ENCODE assay signal across 1 cellular context in the genomic region with DNA sequence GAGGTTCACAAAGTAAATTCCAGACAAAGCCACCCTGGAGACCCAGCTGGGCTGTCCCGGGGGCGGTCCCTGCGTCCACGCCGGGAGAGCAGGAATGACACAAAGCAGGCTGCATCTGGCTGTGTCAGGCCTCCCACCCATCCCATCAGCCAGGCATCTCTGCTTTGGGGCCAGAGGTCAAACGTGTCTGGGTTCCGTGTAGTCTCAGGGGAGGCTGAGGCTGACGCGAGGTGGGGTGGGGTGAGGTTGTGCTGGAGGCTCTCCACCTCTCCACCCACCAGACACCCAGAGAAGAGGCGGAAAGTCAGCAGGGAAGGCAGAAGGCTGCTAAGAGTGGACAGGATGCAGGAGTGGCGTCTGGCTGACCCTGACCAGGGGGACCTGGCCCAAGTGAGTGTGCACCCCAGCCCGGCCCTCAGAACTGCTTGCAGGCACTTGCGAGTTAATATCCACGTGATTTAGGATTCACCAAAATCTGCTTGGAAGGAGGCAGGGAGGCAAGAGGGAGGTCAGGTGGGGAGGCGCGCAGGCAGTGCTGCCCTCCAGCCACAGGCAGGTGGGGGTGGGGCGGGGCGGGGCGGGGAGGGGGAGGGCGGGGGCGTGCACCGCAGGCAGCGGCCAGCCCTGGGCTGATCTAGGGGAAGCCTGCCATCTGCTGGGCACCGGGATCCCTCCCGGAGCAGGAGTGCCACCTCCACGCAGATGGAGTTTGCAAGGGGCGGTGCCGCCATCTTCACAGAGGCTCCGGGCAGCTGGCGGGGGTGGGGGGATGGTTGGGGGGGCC.
TF ChIP-seq lines count a peak whose summit lies in the region.

No MANE protein-coding gene starts in this region.

TF ChIP-seq in HepG2, 621 proteins besides CTCF, POLR2A, EP300 and RAD21 (continued from another document and continues in another):
- TF ChIP-seq ZBTB26 (CRISPR knock-in tag; IDR thresholded peaks at IDR 0.05; ENCODE audit: borderline replicate concordance) (no peak; the same call in 1 of the 2 replicates), MTF2 (CRISPR knock-in tag; IDR thresholded peaks at IDR 0.05; ENCODE audit: borderline replicate concordance) (no peak), ZNF710 (CRISPR knock-in tag; IDR thresholded peaks at IDR 0.05; ENCODE audit: borderline replicate concordance) (peak; percentile 16; the same call in 1 of the 2 replicates), NR2F2 (IDR thresholded peaks at IDR 0.05; ENCODE audit: borderline replicate concordance, low read depth) (no peak), KLF13 (CRISPR knock-in tag; IDR thresholded peaks at IDR 0.05) (no peak), KDM6A (CRISPR knock-in tag; IDR thresholded peaks at IDR 0.05; ENCODE audit: low read depth) (no peak), NR2C2 (CRISPR knock-in tag; IDR thresholded peaks at IDR 0.05; ENCODE audit: borderline replicate concordance) (peak; percentile 20; the same call in 1 of the 2 replicates), ZFX (CRISPR knock-in tag; IDR thresholded peaks at IDR 0.05; ENCODE audit: low read depth) (no peak), NR3C1 (CRISPR knock-in tag; IDR thresholded peaks at IDR 0.05) (no peak), KLF16 (CRISPR knock-in tag; IDR thresholded peaks at IDR 0.05) (0 out of 4 replicates have a peak, but pooled peaks of 1 of the 2 experiments have one; percentile 10), ZNF746 (CRISPR knock-in tag; IDR thresholded peaks at IDR 0.05) (no peak), RARG (CRISPR knock-in tag; IDR thresholded peaks at IDR 0.05; ENCODE audit: low read depth) (no peak), MIER2 (CRISPR knock-in tag; IDR thresholded peaks at IDR 0.05) (no peak), CEBPG (CRISPR knock-in tag; IDR thresholded peaks at IDR 0.05) (no peak), RAD51 (IDR thresholded peaks at IDR 0.05; ENCODE audit: borderline replicate concordance) (no peak), PHB2 (IDR thresholded peaks at IDR 0.05; ENCODE audit: partially characterized antibody) (no peak), ZNF205 (CRISPR knock-in tag; IDR thresholded peaks at IDR 0.05) (no peak), DRAP1 (CRISPR knock-in tag; IDR thresholded peaks at IDR 0.05) (no peak), MEIS1 (CRISPR knock-in tag; IDR thresholded peaks at IDR 0.05; ENCODE audit: borderline replicate concordance) (no peak), RORA (CRISPR knock-in tag; IDR thresholded peaks at IDR 0.05) (no peak), ATRX (CRISPR knock-in tag; IDR thresholded peaks at IDR 0.05; ENCODE audit: borderline replicate concordance) (no peak), ZBTB39 (CRISPR knock-in tag; IDR thresholded peaks at IDR 0.05) (no peak), ZNF225 (CRISPR knock-in tag; IDR thresholded peaks at IDR 0.05) (no peak), CBX1 (IDR thresholded peaks at IDR 0.05; ENCODE audit: low read depth) (no peak), HNRNPLL (IDR thresholded peaks at IDR 0.05; ENCODE audit: low read depth, low read length, poor library complexity, severe bottlenecking) (no peak), MAZ (IDR thresholded peaks at IDR 0.05; ENCODE audit: borderline replicate concordance, low read depth, low read length) (peak; percentile 81), MAZ (CRISPR knock-in tag; IDR thresholded peaks at IDR 0.05; ENCODE audit: low read depth) (no peak; the same call in 1 of the 2 replicates), ZSCAN9 (CRISPR knock-in tag; IDR thresholded peaks at IDR 0.05; ENCODE audit: borderline replicate concordance) (0 out of 2 replicates have a peak, but pooled peaks have one; percentile 6), SATB2 (CRISPR knock-in tag; IDR thresholded peaks at IDR 0.05) (no peak), EED (CRISPR knock-in tag; IDR thresholded peaks at IDR 0.05) (no peak), GRHL1 (CRISPR knock-in tag; conservative IDR thresholded peaks at IDR 0.05) (no peak), POGZ (CRISPR knock-in tag; IDR thresholded peaks at IDR 0.05) (no peak; the same call in 1 of the 2 replicates), NFE2L2 (IDR thresholded peaks at IDR 0.05; ENCODE audit: low read length) (no peak), SMARCC2 (IDR thresholded peaks at IDR 0.05) (no peak), NBN (conservative IDR thresholded peaks at IDR 0.05) (no peak), TSC22D2 (CRISPR knock-in tag; IDR thresholded peaks at IDR 0.05; ENCODE audit: borderline replicate concordance) (0 out of 2 replicates have a peak, but pooled peaks have one; percentile 70), NFAT5 (CRISPR knock-in tag; IDR thresholded peaks at IDR 0.05) (no peak), MLLT10 (CRISPR knock-in tag; IDR thresholded peaks at IDR 0.05) (no peak), ZNF782 (CRISPR knock-in tag; IDR thresholded peaks at IDR 0.05; ENCODE audit: borderline replicate concordance) (no peak), ZNF33A (CRISPR knock-in tag; IDR thresholded peaks at IDR 0.05; ENCODE audit: borderline replicate concordance) (no peak), HOXA5 (CRISPR knock-in tag; IDR thresholded peaks at IDR 0.05) (no peak), ZNF337 (CRISPR knock-in tag; IDR thresholded peaks at IDR 0.05; ENCODE audit: borderline replicate concordance, low read depth) (no peak), THAP8 (CRISPR knock-in tag; IDR thresholded peaks at IDR 0.05; ENCODE audit: borderline replicate concordance) (no peak), KLF11 (CRISPR knock-in tag; IDR thresholded peaks at IDR 0.05) (no peak), TAF15 (IDR thresholded peaks at IDR 0.05; ENCODE audit: low read depth, low read length, poor library complexity, severe bottlenecking) (no peak), KAT8 (CRISPR knock-in tag; IDR thresholded peaks at IDR 0.05) (0 out of 2 replicates have a peak, but pooled peaks have one; percentile 39), ZNF75D (CRISPR knock-in tag; IDR thresholded peaks at IDR 0.05; ENCODE audit: borderline replicate concordance) (no peak), ZFP36L2 (CRISPR knock-in tag; IDR thresholded peaks at IDR 0.05) (no peak), ZKSCAN5 (CRISPR knock-in tag; IDR thresholded peaks at IDR 0.05) (no peak), ZNF678 (CRISPR knock-in tag; IDR thresholded peaks at IDR 0.05) (no peak), MED1 (CRISPR knock-in tag; IDR thresholded peaks at IDR 0.05) (peak; percentile 17; the same call in 1 of the 2 replicates)
- TF ChIP-seq, protein P1, sequence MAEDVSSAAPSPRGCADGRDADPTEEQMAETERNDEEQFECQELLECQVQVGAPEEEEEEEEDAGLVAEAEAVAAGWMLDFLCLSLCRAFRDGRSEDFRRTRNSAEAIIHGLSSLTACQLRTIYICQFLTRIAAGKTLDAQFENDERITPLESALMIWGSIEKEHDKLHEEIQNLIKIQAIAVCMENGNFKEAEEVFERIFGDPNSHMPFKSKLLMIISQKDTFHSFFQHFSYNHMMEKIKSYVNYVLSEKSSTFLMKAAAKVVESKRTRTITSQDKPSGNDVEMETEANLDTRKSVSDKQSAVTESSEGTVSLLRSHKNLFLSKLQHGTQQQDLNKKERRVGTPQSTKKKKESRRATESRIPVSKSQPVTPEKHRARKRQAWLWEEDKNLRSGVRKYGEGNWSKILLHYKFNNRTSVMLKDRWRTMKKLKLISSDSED (CRISPR knock-in tag; IDR thresholded peaks at IDR 0.05) = no peak
